25 cellular contexts compared by ENCODE assay signal in the genomic region with DNA sequence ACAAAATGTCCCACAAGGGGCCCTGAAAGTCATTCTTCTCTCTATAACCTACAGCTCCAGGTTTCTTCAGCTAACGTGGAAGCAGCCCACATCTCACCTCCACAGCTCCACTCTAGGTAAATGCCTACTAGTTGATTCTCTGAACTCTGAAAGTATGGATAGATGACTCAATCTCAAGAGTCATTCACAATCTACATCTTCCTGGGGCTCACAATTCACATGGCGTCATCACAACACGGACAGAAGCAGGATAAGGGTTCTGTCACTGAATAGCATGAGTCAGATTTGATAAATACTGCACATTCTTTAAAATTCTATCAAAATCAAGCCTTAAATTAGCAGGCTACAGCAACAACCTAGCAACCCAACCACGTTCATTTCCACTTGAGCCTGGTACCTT.
DNase-seq lines count a peak whose midpoint lies in the region; ATAC-seq and TF ChIP-seq lines count a peak whose summit lies in the region.
"Had no signal": no experiment of that assay in that cellular context is flagged by ENCODE, and none has a peak within 500 bp of the region (broad histone marks: within the 10 kb centered on the region; RNA-seq: fewer than 3 reads in every experiment).

No MANE protein-coding gene starts in this region.

- H3K27me3 ChIP-seq in mammary epithelial cell (ENCODE audit: insufficient read depth, low read length) (no peaks in the 10 kb centered on the region), transverse colon (no peaks in the 10 kb centered on the region), aorta (ENCODE audit: control insufficient read depth in 1 of 2, insufficient read depth in 2 of 2, low read length in 1 of 2) (no peaks in the 10 kb centered on the region)
- H3K27me3 ChIP-seq: right atrium auricular region, tibial artery had no signal

- TF ChIP-seq CTCF in mammary epithelial cell (conservative IDR thresholded peaks at IDR 0.05 in 1 of 2, IDR thresholded peaks at IDR 0.05 in 1 of 2; ENCODE audit: extremely low read depth in 1 of 2, insufficient read depth in 1 of 2, low read depth in 1 of 2, low read length in 2 of 2) (no peak), transverse colon (IDR thresholded peaks at IDR 0.05) (no peak)

- TF ChIP-seq EP300 in transverse colon (IDR thresholded peaks at IDR 0.05; ENCODE audit: low read depth), result no peak

- dilution Hi-C loops in mammary epithelial cell (cut with HindIII; ENCODE audit: low sequenced_read_pairs), result no loop called here

- intact Hi-C loops in mammary epithelial cell (cut with micrococcal nuclease), result loop anchor here (2.0 kb wide), 1 partner anchor 15 kb away; no protein-coding TSS in a partner anchor
- intact Hi-C loops in transverse colon (cut with DNase I; ENCODE audit: low total_unique reads), result no loop called here
- intact Hi-C loops in aorta (cut with DNase I), result no loop called here

- BruUV-seq in mammary epithelial cell (replicated peaks; lab: Mats Ljungman, UMichigan), result no TSS peak

- in situ Hi-C loops in mammary epithelial cell (cut with MboI; ENCODE audit: low sequenced_read_pairs in 2 of 2) (no loop called here), transverse colon (cut with MboI; ENCODE audit: low pct_ligation_motif_present in 1 of 4, low pct_unique_long_range_greater_than_20kb in 1 of 4, low sequenced_read_pairs in 3 of 4) (no loop called here)

- 83% methylated on average over 4 of the region's 4 CpGs for WGBS in mammary epithelial cell (ENCODE audit: low coverage, missing lambda C conversion rate)
- WGBS in transverse colon (ENCODE audit: low coverage in 1 of 2), 2 donors, result 80 to 88% methylated on average over 1 to 4 of the region's 4 CpGs
- WGBS in aorta, 2 donors, result 94 to 95% methylated on average over 4 of the region's 4 CpGs

- H3K27ac ChIP-seq in mammary epithelial cell (ENCODE audit: insufficient read depth, low read depth, low read length) (peak overlapping the region; percentile 58), transverse colon (peak overlapping the region; percentile 56 to 72 (median 62)), aorta (ENCODE audit: low read depth in 1 of 2, low read length in 2 of 2) (no peak overlapping the region)
- H3K27ac ChIP-seq: lower lobe of right lung, right atrium auricular region, tibial artery, WERI-Rb-1 had no signal

- H3K36me3 ChIP-seq in mammary epithelial cell (ENCODE audit: insufficient read depth, low read length) (no peaks in the 10 kb centered on the region), transverse colon (no peaks in the 10 kb centered on the region), aorta (ENCODE audit: control insufficient read depth in 1 of 2, insufficient read depth in 2 of 2, low read length in 1 of 2) (no peaks in the 10 kb centered on the region)
- H3K36me3 ChIP-seq: lower lobe of right lung, right atrium auricular region, tibial artery had no signal

- TF ChIP-seq POLR2A in transverse colon (IDR thresholded peaks at IDR 0.05), result no peak

- DNase-seq in M059J (ENCODE audit: low read depth) (peak; percentile 83), mammary epithelial cell (peak; percentile 58), iris pigment epithelial cell (ENCODE audit: low read depth) (peak; percentile 46), transverse colon (no peak), aorta (no peak), cerebellar cortex (ENCODE audit: low spot score) (no peak), NCI-H1105 (lab: John Stamatoyannopoulos, UW) (no peak)
- DNase-seq: activated CD4-positive, alpha-beta T cell treated with anti-CD3 and anti-CD28 coated beads, Interleukin-2, amount 50 U/mL, for 4 hours; activated CD8-positive, alpha-beta memory T cell treated with anti-CD3 and anti-CD28 coated beads, Interleukin-2, amount 50 U/mL, for 4 hours; activated naive CD8-positive, alpha-beta T cell treated with anti-CD3 and anti-CD28 coated beads for 36 hours; AML-193; cortex of kidney; foreskin melanocyte; HFFc6; hypothalamus; islet precursor cell; lower lobe of right lung; NCI-H524; stimulated activated CD4-positive, alpha-beta T cell treated with anti-CD3 and anti-CD28 coated beads, Interleukin-12 subunit alpha, Interleukin-12 subunit beta, amount 100 ng/mL, for 4 hours; stimulated activated CD4-positive, alpha-beta T cell treated with anti-CD3 and anti-CD28 coated beads, Interleukin-4, amount 100 ng/mL, for 4 hours; tibial artery; WERI-Rb-1 had no signal

- H2AFZ ChIP-seq in mammary epithelial cell (ENCODE audit: low read depth, low read length), result no peak overlapping the region

- H3K9me3 ChIP-seq in mammary epithelial cell (replicated peaks; ENCODE audit: insufficient read depth, low read length), result no peaks in the 10 kb centered on the region
- no peaks in the 10 kb centered on the region for H3K9me3 ChIP-seq in transverse colon
- no peaks in the 10 kb centered on the region for H3K9me3 ChIP-seq in aorta (ENCODE audit: control insufficient read depth, low read length)
- H3K9me3 ChIP-seq: lower lobe of right lung, right atrium auricular region, tibial artery had no signal

- peaks cover 19% of the 10 kb centered on the region for H3K79me2 ChIP-seq in mammary epithelial cell (ENCODE audit: insufficient read depth, low read length)

- ATAC-seq in GM18502 (IDR thresholded peaks at IDR 0.05; ENCODE audit: poor library complexity, unreplicated experiment), result no peak
- ATAC-seq in aorta (ENCODE audit: low FRiP score), result no peak
- ATAC-seq: SK-N-SH treated with all-trans-retinoic acid at 6 μM for 48 hours had no signal

- no peaks in the 10 kb centered on the region for H4K20me1 ChIP-seq in mammary epithelial cell (ENCODE audit: insufficient read depth, low read length)

- peaks cover 26% of the 10 kb centered on the region for H3K4me1 ChIP-seq in mammary epithelial cell (ENCODE audit: insufficient read depth, low read length)
- peaks cover 4 to 54% (median 36%) of the 10 kb centered on the region in 4 donors for H3K4me1 ChIP-seq in transverse colon
- no peaks in the 10 kb centered on the region for H3K4me1 ChIP-seq in aorta (ENCODE audit: control insufficient read depth in 1 of 2, insufficient read depth in 2 of 2, low read length in 2 of 2)
- H3K4me1 ChIP-seq: lower lobe of right lung had no signal

- CTCF ChIA-PET in mammary epithelial cell (lab: Charles Lee; ENCODE audit: low non-redundant PET), result interaction anchor here (0.5 kb wide), 1 partner anchor 98 kb away, joined by 3 read pairs; no protein-coding TSS in a partner anchor

- peak overlapping the region; percentile 55 for H3K4me2 ChIP-seq in mammary epithelial cell (ENCODE audit: insufficient read depth, low read depth, low read length)

- H3K9ac ChIP-seq in mammary epithelial cell (ENCODE audit: insufficient read depth, low read length), result no peak overlapping the region

- H3K4me3 ChIP-seq in mammary epithelial cell (replicated peaks in 1 of 3; ENCODE audit: insufficient read depth in 1 of 3, low read depth in 2 of 3, low read length in 3 of 3) (no peak overlapping the region), transverse colon (no peak overlapping the region), aorta (ENCODE audit: low read length in 2 of 2) (no peak overlapping the region)
- H3K4me3 ChIP-seq: lower lobe of right lung, right atrium auricular region, tibial artery had no signal

Comparison
In these comparisons a context has a peak if more than half of its experiments do, and no peak if none do; other contexts are left out.
1. DNase-seq: peak in M059J (single experiment), mammary epithelial cell (single experiment) and iris pigment epithelial cell (single experiment); none in transverse colon (single experiment), aorta (0 of 2), cerebellar cortex (single experiment) and NCI-H1105 (single experiment).
2. H3K27ac ChIP-seq: peak in mammary epithelial cell (single experiment) and transverse colon (4 of 4); none in aorta (0 of 2).